In genomic region chr7:27192546-27193334, GRCh38 we compare ENCODE assay signal across 1 cellular context.
TF ChIP-seq lines count a peak whose summit lies in the region.

No MANE protein-coding gene starts in this region.

TF ChIP-seq in HepG2, 621 proteins besides CTCF, POLR2A, EP300 and RAD21:
- peak; percentile 61 for TF ChIP-seq CREB1 (IDR thresholded peaks at IDR 0.05)
- no peak for TF ChIP-seq CREB1 (CRISPR knock-in tag; IDR thresholded peaks at IDR 0.05)
- no peak for TF ChIP-seq TFE3 (CRISPR knock-in tag; IDR thresholded peaks at IDR 0.05)
- TF ChIP-seq ZNF318 (CRISPR knock-in tag; IDR thresholded peaks at IDR 0.05): no peak
- TF ChIP-seq ZNF777 (CRISPR knock-in tag; IDR thresholded peaks at IDR 0.05): peak; percentile 53; the same call in 1 of the 2 replicates
TF ChIP-seq in HepG2: peak in this region for 2.
